8 cellular contexts compared by ENCODE assay signal in genomic region chr19:5292453-5292842, GRCh38. TPM values are rescaled to one million over a fixed set of nuclear protein-coding genes. Genes with fewer than 3 reads are reported as not detected.
DNase-seq lines count a peak whose midpoint lies in the region; TF ChIP-seq lines count a peak whose summit lies in the region.

No MANE protein-coding gene starts in this region.

- intact Hi-C loops in A673 (cut with micrococcal nuclease; ENCODE audit: unreplicated experiment) = no loop called here

- CTCF ChIA-PET in A673 (lab: Charles Lee) = interaction anchor here (0.7 kb wide), 1 partner anchor 287 kb away, joined by 6 read pairs; no protein-coding TSS in a partner anchor

- H3K9me3 ChIP-seq in A673 (ENCODE audit: low read depth, low read length, poor library complexity, severe bottlenecking) (no peaks in the 10 kb centered on the region), iPS-20b (ENCODE audit: insufficient read depth, low read depth, low read length) (no peaks in the 10 kb centered on the region)

- peak overlapping the region; percentile 70; the same call in 1 of the 2 replicates for H3K9ac ChIP-seq in iPS-20b (ENCODE audit: low read depth, low read length)

- in situ Hi-C loops in astrocyte of the cerebellum (cut with HindIII; ENCODE audit: low sequenced_read_pairs) = no loop called here

- peak overlapping the region; percentile 69 for H3K4me3 ChIP-seq in A673 (ENCODE audit: low read depth, low read length, poor library complexity, severe bottlenecking)
- peak overlapping the region; percentile 67 for H3K4me3 ChIP-seq in astrocyte of the cerebellum (ENCODE audit: low read depth, low read length)
- peak overlapping the region; percentile 69 for H3K4me3 ChIP-seq in iPS-20b (ENCODE audit: low read length)

- POLR2A ChIA-PET in A673 (lab: Charles Lee; ENCODE audit: low non-redundant PET) = interaction anchor here (0.6 to 0.7 kb wide), 3 partner anchors 13 to 330 kb away, joined by 4 to 12 read pairs (median 5); partner anchors contain the start of gene SAFB

- TF ChIP-seq CTCF in A673 (conservative IDR thresholded peaks at IDR 0.05; ENCODE audit: low read depth, low read length) = no peak
- TF ChIP-seq CTCF in astrocyte of the cerebellum (IDR thresholded peaks at IDR 0.05; ENCODE audit: low read depth, low read length, missing control alignments) = no peak

- H3K27ac ChIP-seq in A673 (ENCODE audit: low read depth, low read length, poor library complexity, severe bottlenecking) (peak overlapping the region; percentile 93), iPS-20b (ENCODE audit: low read length) (no peak overlapping the region)

- BruUV-seq in A673 (replicated peaks; lab: Mats Ljungman, UMichigan) = no TSS peak

- peaks cover 9% of the 10 kb centered on the region for H3K4me1 ChIP-seq in A673 (ENCODE audit: insufficient read depth, low read length, poor library complexity, severe bottlenecking)
- peaks cover 6% of the 10 kb centered on the region; the same call in 1 of the 2 replicates for H3K4me1 ChIP-seq in iPS-20b (ENCODE audit: insufficient read depth, low read length)

- DNase-seq in A673 (ENCODE audit: low spot score) = peak; percentile 74
- peak; percentile 49 for DNase-seq in HK-2 (ENCODE audit: unreplicated experiment)
- no peak for DNase-seq in astrocyte of the cerebellum (ENCODE audit: low read depth)
- DNase-seq in stimulated activated CD8-positive, alpha-beta memory T cell treated with anti-CD3 and anti-CD28 coated beads, Interleukin-7, amount 100 ng/mL, for 4 hours (ENCODE audit: low read depth in 2 of 2) = peak; percentile 16 to 37
- DNase-seq in NCI-H774 (lab: John Stamatoyannopoulos, UW) = no peak
- no peak for DNase-seq in NK-92 treated with Interleukin-12 subunit alpha and Interleukin-12 subunit beta, amount 100 ng/mL, for 24 hours (lab: John Stamatoyannopoulos, UW)
- no peak for DNase-seq in T-helper 1 cell

- H3K36me3 ChIP-seq in A673 (ENCODE audit: insufficient read depth, low read length, poor library complexity, severe bottlenecking) (no peaks in the 10 kb centered on the region), iPS-20b (ENCODE audit: insufficient read depth, low read depth, low read length) (no peaks in the 10 kb centered on the region)

- H3K27me3 ChIP-seq in A673 (replicated peaks; ENCODE audit: insufficient read depth, low read depth, low read length, poor library complexity) = no peaks in the 10 kb centered on the region
- H3K27me3 ChIP-seq in iPS-20b (ENCODE audit: insufficient read depth, low read length) = no peaks in the 10 kb centered on the region

RNA-seq across cellular contexts. Expression of gene PTPRS, which starts 48.2 kb away (rescaled TPM):
- 215 and 240 TPM in 2 replicates for total RNA-seq in A673 (2021)

Comparison
In these comparisons a context has a peak if more than half of its experiments do, and no peak if none do; other contexts are left out.
1. DNase-seq: peak in A673 (single experiment), HK-2 (single experiment) and stimulated activated CD8-positive, alpha-beta memory T cell treated with anti-CD3 and anti-CD28 coated beads, Interleukin-7, amount 100 ng/mL, for 4 hours (2 of 2); none in astrocyte of the cerebellum (single experiment), NCI-H774 (single experiment), NK-92 treated with Interleukin-12 subunit alpha and Interleukin-12 subunit beta, amount 100 ng/mL, for 24 hours (single experiment) and T-helper 1 cell (0 of 5).
2. Peak in every context shown above with its lines, with median percentiles within 50 percentile points of each other: H3K4me3 ChIP-seq.